ENCODE assay signal across 11 cellular contexts in the genomic region with DNA sequence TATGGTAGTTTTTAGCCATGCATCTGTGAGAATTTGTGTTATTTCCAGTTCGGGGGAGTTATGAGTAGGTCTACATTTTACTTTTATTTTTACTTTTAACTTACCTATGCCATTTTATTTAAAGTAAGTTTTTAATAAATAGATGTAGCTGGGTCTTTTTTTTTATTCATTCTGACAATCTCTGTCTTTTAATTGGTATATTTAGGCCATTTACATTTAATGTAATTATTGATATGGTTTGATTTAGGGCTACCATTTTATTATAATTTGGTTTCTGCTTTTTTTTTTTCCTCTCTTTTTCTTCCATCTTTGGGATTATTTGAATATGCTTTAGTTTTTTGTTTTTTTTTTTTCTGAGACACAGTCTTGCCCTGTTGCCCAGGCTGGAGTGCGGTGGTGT. TPM values are rescaled to one million over a fixed set of nuclear protein-coding genes. Genes with fewer than 3 reads are reported as not detected.
A peak's percentile ranks its signal among the peaks of the same experiment; 100 is the strongest.
DNase-seq lines count a peak whose midpoint lies in the region; ATAC-seq and TF ChIP-seq lines count a peak whose summit lies in the region.
"Had no signal": no experiment of that assay in that cellular context is flagged by ENCODE, and none has a peak within 500 bp of the region (broad histone marks: within the 10 kb centered on the region; RNA-seq: fewer than 3 reads in every experiment).

No MANE protein-coding gene starts in this region.

- CTCF ChIA-PET in AG04449 (lab: Yijun Ruan, JAX): no interaction called here
- CTCF ChIA-PET in activated CD8-positive, alpha-beta T cell treated with anti-CD3 and anti-CD28 coated beads for 36 hours (lab: Charles Lee): interaction anchor here (0.5 kb wide), 1 partner anchor 140 kb away, joined by 3 read pairs; no protein-coding TSS in a partner anchor

- H3K4me1 Mint-ChIP-seq in H9 (peaks cover 11 to 24% of the 10 kb centered on the region in 2 experiments), memory B cell (peaks cover 45% of the 10 kb centered on the region)
- peaks cover 14% of the 10 kb centered on the region for H3K4me1 Mint-ChIP-seq in activated CD8-positive, alpha-beta T cell treated with anti-CD3 and anti-CD28 coated beads for 36 hours (ENCODE audit: low read depth)

- peaks cover 7% of the 10 kb centered on the region; the same call in 1 of the 2 replicates for H3K79me2 ChIP-seq in H9 (ENCODE audit: insufficient read depth, low read length)

- DNase-seq in AG04449 (ENCODE audit: low read depth, low spot score): no peak
- DNase-seq in H9: no peak
- no peak for DNase-seq in astrocyte of the spinal cord (ENCODE audit: low read depth, low spot score)
- no peak for DNase-seq in memory B cell (ENCODE audit: low spot score in 2 of 2)
- no peak for DNase-seq in activated CD8-positive, alpha-beta T cell treated with anti-CD3 and anti-CD28 coated beads for 36 hours
- DNase-seq in transverse colon: no peak
- no peak for DNase-seq in hypothalamus (lab: John Stamatoyannopoulos, UW)
- DNase-seq: activated CD4-positive, alpha-beta T cell treated with anti-CD3 and anti-CD28 coated beads, Interleukin-2, amount 50 U/mL, for 1 hour; stimulated activated CD4-positive, alpha-beta T cell treated with anti-CD3 and anti-CD28 coated beads, Interleukin-2, amount 100 ng/mL, for 24 hours had no signal

- H3K14ac ChIP-seq in H9 (ENCODE audit: insufficient read depth, low read length): no peak overlapping the region

- H3K23me2 ChIP-seq in H9 (ENCODE audit: insufficient read length, low read depth, low read length, poor library complexity, severe bottlenecking): peaks cover 10% of the 10 kb centered on the region

- no peaks in the 10 kb centered on the region for H3K36me3 ChIP-seq in transverse colon

- H3K9me3 Mint-ChIP-seq in H9 (peaks cover 10 to 12% of the 10 kb centered on the region in 2 experiments), memory B cell (peaks cover 5% of the 10 kb centered on the region)
- peaks cover 11% of the 10 kb centered on the region for H3K9me3 Mint-ChIP-seq in activated CD8-positive, alpha-beta T cell treated with anti-CD3 and anti-CD28 coated beads for 36 hours

- H3K4me2 ChIP-seq in H9 (ENCODE audit: insufficient read depth, insufficient read length, low read length): no peak overlapping the region

- H2BK5ac ChIP-seq in H9 (ENCODE audit: insufficient read length, low read length): no peak overlapping the region

- H3K18ac ChIP-seq in H9 (ENCODE audit: insufficient read length, low read depth, low read length): no peak overlapping the region

- H3K9me3 ChIP-seq in H9 (ENCODE audit: control insufficient read depth, low read depth, low read length) (no peaks in the 10 kb centered on the region), transverse colon (no peaks in the 10 kb centered on the region)

- no peak for TF ChIP-seq POLR2A in transverse colon (IDR thresholded peaks at IDR 0.05)

- H3K4me3 Mint-ChIP-seq in H9 (peak overlapping the region; percentile 93 to 95; a peak in 4 of 5 replicates), memory B cell (peak overlapping the region; percentile 98)
- no peak overlapping the region for H3K4me3 Mint-ChIP-seq in activated CD8-positive, alpha-beta T cell treated with anti-CD3 and anti-CD28 coated beads for 36 hours

- no peak overlapping the region for H2BK20ac ChIP-seq in H9 (ENCODE audit: low read depth, low read length, poor library complexity, severe bottlenecking)

- H3K27ac ChIP-seq in H9 (ENCODE audit: insufficient read length, low read depth, low read length): no peak overlapping the region
- H3K27ac ChIP-seq in transverse colon: no peak overlapping the region
- H3K27ac ChIP-seq: BLaER1 had no signal

- H3K27ac Mint-ChIP-seq in H9: no peak overlapping the region
- H3K27ac Mint-ChIP-seq in memory B cell: peak overlapping the region; percentile 95
- H3K27ac Mint-ChIP-seq in activated CD8-positive, alpha-beta T cell treated with anti-CD3 and anti-CD28 coated beads for 36 hours: no peak overlapping the region

- WGBS in H9 (ENCODE audit: extremely low coverage, insufficient read length, low lambda C conversion rate): no CpG with 5 or more reads among the region's 2 CpGs
- WGBS in transverse colon (ENCODE audit: low coverage in 1 of 2), 2 donors: 84 to 100% methylated on average over 1 to 2 of the region's 2 CpGs

- H3K4ac ChIP-seq in H9 (ENCODE audit: low read depth, low read length): no peak overlapping the region

- no peaks in the 10 kb centered on the region for H3K4me1 ChIP-seq in H9 (ENCODE audit: insufficient read depth, low read length)
- H3K4me1 ChIP-seq in transverse colon: peaks cover 0 to 15% (median 6%) of the 10 kb centered on the region in 4 donors

- no peak overlapping the region for H3K56ac ChIP-seq in H9 (ENCODE audit: insufficient read length, low read depth, low read length)

- H3K9ac ChIP-seq in H9 (ENCODE audit: extremely low read depth, insufficient read length, low read length): no peak overlapping the region
- H3K9ac ChIP-seq: BLaER1 had no signal

- intact Hi-C loops in activated CD8-positive, alpha-beta T cell treated with anti-CD3 and anti-CD28 coated beads for 36 hours (cut with micrococcal nuclease): no loop called here
- intact Hi-C loops in transverse colon (cut with DNase I; ENCODE audit: low total_unique reads): no loop called here

- no peak overlapping the region for H3K23ac ChIP-seq in H9 (ENCODE audit: insufficient read length, low read depth, low read length)

- POLR2A ChIA-PET in AG04449 (lab: Yijun Ruan, JAX): no interaction called here
- POLR2A ChIA-PET in activated CD8-positive, alpha-beta T cell treated with anti-CD3 and anti-CD28 coated beads for 36 hours (lab: Charles Lee): no interaction called here

- in situ Hi-C loops in astrocyte of the spinal cord (cut with HindIII; ENCODE audit: low sequenced_read_pairs) (no loop called here), transverse colon (cut with MboI; ENCODE audit: low pct_ligation_motif_present in 1 of 4, low pct_unique_long_range_greater_than_20kb in 1 of 4, low sequenced_read_pairs in 3 of 4) (loop anchor here in 1 of 4 donors (10.0 kb wide), 1 partner anchor 79 kb away; no protein-coding TSS in a partner anchor)

- H4K20me1 ChIP-seq in H9 (ENCODE audit: control insufficient read depth, insufficient read depth, insufficient read length): no peaks in the 10 kb centered on the region
- H4K20me1 ChIP-seq: BLaER1 had no signal

- peaks cover 6% of the 10 kb centered on the region for H3K79me1 ChIP-seq in H9 (ENCODE audit: insufficient read depth, low read depth, low read length, poor library complexity, severe bottlenecking)

- H2BK12ac ChIP-seq in H9 (ENCODE audit: insufficient read length, low read depth, low read length): no peak overlapping the region

- peaks cover 14 to 33% (median 21%) of the 10 kb centered on the region in 3 experiments for H3K36me3 Mint-ChIP-seq in H9 (ENCODE audit: insufficient read depth in 1 of 3, low read depth in 3 of 3)
- peaks cover 31% of the 10 kb centered on the region for H3K36me3 Mint-ChIP-seq in memory B cell
- H3K36me3 Mint-ChIP-seq in activated CD8-positive, alpha-beta T cell treated with anti-CD3 and anti-CD28 coated beads for 36 hours (ENCODE audit: low read depth): peaks cover 10% of the 10 kb centered on the region

- no peak overlapping the region for H2BK15ac ChIP-seq in H9 (ENCODE audit: low read depth, low read length)

- no peak overlapping the region for H2AFZ ChIP-seq in H9 (ENCODE audit: low read length)

- no peak overlapping the region for H4K8ac ChIP-seq in H9 (replicated peaks; ENCODE audit: insufficient read length, low read depth, low read length)

- ATAC-seq in memory B cell (ENCODE audit: low read depth) (no peak), GM19463 (IDR thresholded peaks at IDR 0.05; ENCODE audit: unreplicated experiment) (no peak)
- no peak for ATAC-seq in activated CD8-positive, alpha-beta T cell treated with anti-CD3 and anti-CD28 coated beads for 36 hours

- TF ChIP-seq EP300 in transverse colon (IDR thresholded peaks at IDR 0.05; ENCODE audit: low read depth): no peak

- H3K27me3 Mint-ChIP-seq in H9 (ENCODE audit: low read depth) (peaks cover 12% of the 10 kb centered on the region), memory B cell (no peaks in the 10 kb centered on the region)
- peaks cover 23% of the 10 kb centered on the region for H3K27me3 Mint-ChIP-seq in activated CD8-positive, alpha-beta T cell treated with anti-CD3 and anti-CD28 coated beads for 36 hours

- H3K4me3 ChIP-seq in AG04449 (ENCODE audit: low read depth, low read length) (peak overlapping the region; percentile 90; the same call in 1 of the 2 replicates), astrocyte of the spinal cord (ENCODE audit: low read depth, low read length) (peak overlapping the region; percentile 71), transverse colon (no peak overlapping the region)

- no peak overlapping the region for H2BK120ac ChIP-seq in H9 (ENCODE audit: low read depth, low read length, poor library complexity, severe bottlenecking)

- TF ChIP-seq CTCF in AG04449 (IDR thresholded peaks at IDR 0.05; ENCODE audit: insufficient read depth, low read length, missing control alignments) (no peak), H9 (conservative IDR thresholded peaks at IDR 0.05) (no peak), astrocyte of the spinal cord (IDR thresholded peaks at IDR 0.05; ENCODE audit: low read depth, low read length) (no peak), transverse colon (IDR thresholded peaks at IDR 0.05) (no peak)
- no peak for TF ChIP-seq CTCF in activated CD8-positive, alpha-beta T cell treated with anti-CD3 and anti-CD28 coated beads for 36 hours (IDR thresholded peaks at IDR 0.05)

- H3K27me3 ChIP-seq in H9 (ENCODE audit: insufficient read depth, low read length) (no peaks in the 10 kb centered on the region), transverse colon (no peaks in the 10 kb centered on the region)

- H2AK5ac ChIP-seq in H9 (ENCODE audit: insufficient read length, low read length): no peak overlapping the region

- no peak overlapping the region for H4K5ac ChIP-seq in H9 (ENCODE audit: insufficient read length, low read depth, low read length)

- no peak overlapping the region for H4K91ac ChIP-seq in H9 (ENCODE audit: insufficient read length, low read depth, low read length)

- no peak overlapping the region for H3T11ph ChIP-seq in H9 (ENCODE audit: low read length)

RNA-seq across cellular contexts. Expression of gene SWAP70, which starts 1.9 kb away (rescaled TPM):
- total RNA-seq in H9 (2021) (34.4 and 35.8 TPM in 2 replicates), transverse colon (10 to 100 TPM; 18.8 to 52.5 (median 29.1) TPM)
- total RNA-seq in activated CD8-positive, alpha-beta T cell treated with anti-CD3 and anti-CD28 coated beads for 36 hours: 1 to 10 TPM; 8.9 to 9.6 TPM

Comparison
In these comparisons a context has a peak if more than half of its experiments do, and no peak if none do; other contexts are left out.
1. H3K4me3 ChIP-seq: peak in AG04449 (single experiment) and astrocyte of the spinal cord (single experiment); none in transverse colon (0 of 4).